12 cellular contexts compared by ENCODE assay signal in the genomic region with DNA sequence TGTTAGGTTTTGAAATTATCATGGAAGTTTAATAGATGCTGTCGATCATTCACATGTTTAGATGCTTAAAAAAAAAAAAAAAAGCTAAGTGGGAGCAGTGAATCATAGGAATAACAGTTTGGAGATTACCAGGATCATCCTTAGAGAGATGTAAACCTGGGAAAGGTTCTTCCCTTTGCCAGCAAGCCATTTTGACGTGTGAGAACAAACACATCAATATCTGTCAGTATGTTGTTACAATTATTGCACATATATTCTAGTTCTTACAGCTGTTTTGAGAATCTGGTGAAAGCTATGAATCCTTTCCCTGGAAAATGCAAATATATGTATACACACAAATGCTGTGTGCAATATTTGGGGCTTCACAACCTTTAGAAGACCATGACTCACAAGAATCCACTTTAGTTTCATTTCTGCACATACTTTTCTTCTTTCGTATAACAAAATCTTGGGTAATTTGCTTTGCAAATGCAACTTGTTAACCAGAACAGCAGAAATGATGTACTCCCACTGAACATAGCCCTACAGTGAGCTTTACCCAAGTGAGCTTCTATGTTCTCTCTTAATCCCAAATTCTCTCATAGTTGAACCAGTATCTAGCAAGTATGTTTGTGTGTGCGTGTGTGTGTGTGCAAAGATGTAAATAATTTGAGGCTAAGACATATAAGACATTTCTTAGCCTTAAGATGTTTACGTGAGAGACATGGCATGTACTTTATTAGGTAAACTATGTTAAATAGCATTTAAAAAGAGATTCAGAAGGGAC. TPM values are rescaled to one million over a fixed set of nuclear protein-coding genes. Genes with fewer than 3 reads are reported as not detected.
DNase-seq lines count a peak whose midpoint lies in the region; ATAC-seq and TF ChIP-seq lines count a peak whose summit lies in the region.
"Had no signal": no experiment of that assay in that cellular context is flagged by ENCODE, and none has a peak within 500 bp of the region (broad histone marks: within the 10 kb centered on the region; RNA-seq: fewer than 3 reads in every experiment).

No MANE protein-coding gene starts in this region.

- H3K4me1 ChIP-seq in esophagus muscularis mucosa, result peaks cover 0 to 27% (median 11%) of the 10 kb centered on the region in 4 donors

- TF ChIP-seq EP300 in esophagus muscularis mucosa (IDR thresholded peaks at IDR 0.05), result no peak

- TF ChIP-seq CTCF in GM06990 (IDR thresholded peaks at IDR 0.05; ENCODE audit: insufficient read depth, low read length, poor library complexity, severe bottlenecking), result no peak
- no peak for TF ChIP-seq CTCF in WTC11 (IDR thresholded peaks at IDR 0.05)
- no peak for TF ChIP-seq CTCF in esophagus muscularis mucosa (IDR thresholded peaks at IDR 0.05)

- ATAC-seq in GM21390 (IDR thresholded peaks at IDR 0.05; ENCODE audit: unreplicated experiment) (peak; percentile 61), WTC11 (no peak), GM21360 (IDR thresholded peaks at IDR 0.05; ENCODE audit: unreplicated experiment) (no peak)
- no peak for ATAC-seq in activated CD8-positive, alpha-beta memory T cell treated with anti-CD3 and anti-CD28 coated beads, Interleukin-2, amount 10 ng/mL, durations not matched to agents 7 days and 5 days

- TF ChIP-seq POLR2A in esophagus muscularis mucosa (IDR thresholded peaks at IDR 0.05; ENCODE audit: low read depth), result no peak

- H3K9me3 Mint-ChIP-seq in WTC11, result no peaks in the 10 kb centered on the region
- H3K9me3 Mint-ChIP-seq in activated CD8-positive, alpha-beta memory T cell treated with anti-CD3 and anti-CD28 coated beads, Interleukin-2, amount 10 ng/mL, durations not matched to agents 7 days and 5 days (ENCODE audit: low read depth), result no peaks in the 10 kb centered on the region

- DNase-seq in GM06990 (ENCODE audit: extremely low read depth, insufficient read length) (peak; percentile 37), M059J (ENCODE audit: low read depth) (peak; percentile 40), glomerular visceral epithelial cell (ENCODE audit: extremely low spot score) (peak; percentile 22), WTC11 (ENCODE audit: low spot score) (no peak), esophagus muscularis mucosa (ENCODE audit: extremely low spot score) (no peak)
- no peak for DNase-seq in activated CD8-positive, alpha-beta memory T cell treated with anti-CD3 and anti-CD28 coated beads, Interleukin-2, amount 10 ng/mL, durations not matched to agents 7 days and 5 days
- DNase-seq: effector CD4-positive, alpha-beta T cell; H7; RPMI8226; substantia nigra had no signal

- CTCF ChIA-PET in WTC11 (lab: Charles Lee), result no interaction called here
- CTCF ChIA-PET in activated CD8-positive, alpha-beta memory T cell treated with anti-CD3 and anti-CD28 coated beads, Interleukin-2, amount 10 ng/mL, durations not matched to agents 7 days and 5 days (lab: Charles Lee), result no interaction called here

- intact Hi-C loops in esophagus muscularis mucosa (cut with DNase I), result no loop called here

- H3K27me3 ChIP-seq in GM06990 (replicated peaks; ENCODE audit: control insufficient read depth, insufficient read depth, low read length) (no peaks in the 10 kb centered on the region), esophagus muscularis mucosa (no peaks in the 10 kb centered on the region)

- peak overlapping the region in 1 of 4 donors; percentile 22 for H3K27ac ChIP-seq in esophagus muscularis mucosa (replicated peaks in 1 of 4)

- H3K4me1 Mint-ChIP-seq in WTC11, result peaks cover 4% of the 10 kb centered on the region
- peaks cover 21% of the 10 kb centered on the region for H3K4me1 Mint-ChIP-seq in activated CD8-positive, alpha-beta memory T cell treated with anti-CD3 and anti-CD28 coated beads, Interleukin-2, amount 10 ng/mL, durations not matched to agents 7 days and 5 days

- H3K27me3 Mint-ChIP-seq in WTC11 (ENCODE audit: low read depth), result no peaks in the 10 kb centered on the region
- no peaks in the 10 kb centered on the region for H3K27me3 Mint-ChIP-seq in activated CD8-positive, alpha-beta memory T cell treated with anti-CD3 and anti-CD28 coated beads, Interleukin-2, amount 10 ng/mL, durations not matched to agents 7 days and 5 days

- H3K36me3 ChIP-seq in GM06990 (ENCODE audit: control insufficient read depth, insufficient read depth, low read length) (peaks cover 16% of the 10 kb centered on the region), esophagus muscularis mucosa (peaks cover 47 to 60% (median 55%) of the 10 kb centered on the region in 4 donors)

- peaks cover 44% of the 10 kb centered on the region for H3K36me3 Mint-ChIP-seq in WTC11
- H3K36me3 Mint-ChIP-seq in activated CD8-positive, alpha-beta memory T cell treated with anti-CD3 and anti-CD28 coated beads, Interleukin-2, amount 10 ng/mL, durations not matched to agents 7 days and 5 days, result peaks cover 54% of the 10 kb centered on the region

- H3K27ac Mint-ChIP-seq in WTC11, result no peak overlapping the region
- H3K27ac Mint-ChIP-seq in activated CD8-positive, alpha-beta memory T cell treated with anti-CD3 and anti-CD28 coated beads, Interleukin-2, amount 10 ng/mL, durations not matched to agents 7 days and 5 days, result no peak overlapping the region

- POLR2A ChIA-PET in WTC11 (lab: Charles Lee), result interaction anchor here (0.6 kb wide), 1 partner anchor 37 kb away, joined by 4 read pairs; no protein-coding TSS in a partner anchor

- H3K4me3 ChIP-seq in GM06990 (replicated peaks; ENCODE audit: low read depth, low read length), result no peak overlapping the region
- no peak overlapping the region for H3K4me3 ChIP-seq in esophagus muscularis mucosa

- 63% methylated on average over 5 of the region's 5 CpGs for WGBS in esophagus muscularis mucosa

- no peaks in the 10 kb centered on the region for H3K9me3 ChIP-seq in esophagus muscularis mucosa

- H3K4me3 Mint-ChIP-seq in WTC11, result no peak overlapping the region
- H3K4me3 Mint-ChIP-seq in activated CD8-positive, alpha-beta memory T cell treated with anti-CD3 and anti-CD28 coated beads, Interleukin-2, amount 10 ng/mL, durations not matched to agents 7 days and 5 days, result no peak overlapping the region

TF ChIP-seq in WTC11, 78 proteins besides CTCF, POLR2A, EP300 and RAD21 (continues in another document):
- no peak for TF ChIP-seq SMAD3 (CRISPR knock-in tag; IDR thresholded peaks at IDR 0.05; ENCODE audit: borderline replicate concordance)
- TF ChIP-seq EMX1 (CRISPR knock-in tag; IDR thresholded peaks at IDR 0.05), result no peak
- TF ChIP-seq, protein P1, sequence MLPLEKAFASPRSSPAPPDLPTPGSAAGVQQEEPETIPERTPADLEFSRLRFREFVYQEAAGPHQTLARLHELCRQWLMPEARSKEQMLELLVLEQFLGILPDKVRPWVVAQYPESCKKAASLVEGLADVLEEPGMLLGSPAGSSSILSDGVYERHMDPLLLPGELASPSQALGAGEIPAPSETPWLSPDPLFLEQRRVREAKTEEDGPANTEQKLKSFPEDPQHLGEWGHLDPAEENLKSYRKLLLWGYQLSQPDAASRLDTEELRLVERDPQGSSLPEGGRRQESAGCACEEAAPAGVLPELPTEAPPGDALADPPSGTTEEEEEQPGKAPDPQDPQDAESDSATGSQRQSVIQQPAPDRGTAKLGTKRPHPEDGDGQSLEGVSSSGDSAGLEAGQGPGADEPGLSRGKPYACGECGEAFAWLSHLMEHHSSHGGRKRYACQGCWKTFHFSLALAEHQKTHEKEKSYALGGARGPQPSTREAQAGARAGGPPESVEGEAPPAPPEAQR (CRISPR knock-in tag; IDR thresholded peaks at IDR 0.05), result no peak
- TF ChIP-seq, protein P2, sequence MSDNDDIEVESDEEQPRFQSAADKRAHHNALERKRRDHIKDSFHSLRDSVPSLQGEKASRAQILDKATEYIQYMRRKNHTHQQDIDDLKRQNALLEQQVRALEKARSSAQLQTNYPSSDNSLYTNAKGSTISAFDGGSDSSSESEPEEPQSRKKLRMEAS (CRISPR knock-in tag; IDR thresholded peaks at IDR 0.05), result no peak
- TF ChIP-seq, protein P3, sequence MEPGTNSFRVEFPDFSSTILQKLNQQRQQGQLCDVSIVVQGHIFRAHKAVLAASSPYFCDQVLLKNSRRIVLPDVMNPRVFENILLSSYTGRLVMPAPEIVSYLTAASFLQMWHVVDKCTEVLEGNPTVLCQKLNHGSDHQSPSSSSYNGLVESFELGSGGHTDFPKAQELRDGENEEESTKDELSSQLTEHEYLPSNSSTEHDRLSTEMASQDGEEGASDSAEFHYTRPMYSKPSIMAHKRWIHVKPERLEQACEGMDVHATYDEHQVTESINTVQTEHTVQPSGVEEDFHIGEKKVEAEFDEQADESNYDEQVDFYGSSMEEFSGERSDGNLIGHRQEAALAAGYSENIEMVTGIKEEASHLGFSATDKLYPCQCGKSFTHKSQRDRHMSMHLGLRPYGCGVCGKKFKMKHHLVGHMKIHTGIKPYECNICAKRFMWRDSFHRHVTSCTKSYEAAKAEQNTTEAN (CRISPR knock-in tag; IDR thresholded peaks at IDR 0.05), result no peak
- no peak for TF ChIP-seq KAT7 (CRISPR knock-in tag; IDR thresholded peaks at IDR 0.05; ENCODE audit: borderline replicate concordance)
- TF ChIP-seq, protein P4, sequence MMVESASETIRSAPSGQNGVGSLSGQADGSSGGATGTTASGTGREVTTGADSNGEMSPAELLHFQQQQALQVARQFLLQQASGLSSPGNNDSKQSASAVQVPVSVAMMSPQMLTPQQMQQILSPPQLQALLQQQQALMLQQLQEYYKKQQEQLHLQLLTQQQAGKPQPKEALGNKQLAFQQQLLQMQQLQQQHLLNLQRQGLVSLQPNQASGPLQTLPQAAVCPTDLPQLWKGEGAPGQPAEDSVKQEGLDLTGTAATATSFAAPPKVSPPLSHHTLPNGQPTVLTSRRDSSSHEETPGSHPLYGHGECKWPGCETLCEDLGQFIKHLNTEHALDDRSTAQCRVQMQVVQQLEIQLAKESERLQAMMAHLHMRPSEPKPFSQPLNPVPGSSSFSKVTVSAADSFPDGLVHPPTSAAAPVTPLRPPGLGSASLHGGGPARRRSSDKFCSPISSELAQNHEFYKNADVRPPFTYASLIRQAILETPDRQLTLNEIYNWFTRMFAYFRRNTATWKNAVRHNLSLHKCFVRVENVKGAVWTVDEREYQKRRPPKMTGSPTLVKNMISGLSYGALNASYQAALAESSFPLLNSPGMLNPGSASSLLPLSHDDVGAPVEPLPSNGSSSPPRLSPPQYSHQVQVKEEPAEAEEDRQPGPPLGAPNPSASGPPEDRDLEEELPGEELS (CRISPR knock-in tag; IDR thresholded peaks at IDR 0.05), result no peak
- no peak for TF ChIP-seq JUN (CRISPR knock-in tag; IDR thresholded peaks at IDR 0.05)
- TF ChIP-seq, protein P5, sequence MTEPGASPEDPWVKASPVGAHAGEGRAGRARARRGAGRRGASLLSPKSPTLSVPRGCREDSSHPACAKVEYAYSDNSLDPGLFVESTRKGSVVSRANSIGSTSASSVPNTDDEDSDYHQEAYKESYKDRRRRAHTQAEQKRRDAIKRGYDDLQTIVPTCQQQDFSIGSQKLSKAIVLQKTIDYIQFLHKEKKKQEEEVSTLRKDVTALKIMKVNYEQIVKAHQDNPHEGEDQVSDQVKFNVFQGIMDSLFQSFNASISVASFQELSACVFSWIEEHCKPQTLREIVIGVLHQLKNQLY (CRISPR knock-in tag; IDR thresholded peaks at IDR 0.05), result no peak

RNA-seq across cellular contexts. Expression of a gene that starts 12.1 kb away (rescaled TPM):
- 5.4 and 9.6 TPM in 2 replicates for total RNA-seq in M059J (2014; rRNA removed; shearing (Covaris generic))
- total RNA-seq in WTC11 (2021) (15.1 to 17.9 TPM (median 16.9 TPM) in 3 replicates), esophagus muscularis mucosa (100 to 1,000 TPM in 1 of 4 donors, 10 to 100 TPM in 3; 49.8 to 103 (median 95.4) TPM)
- total RNA-seq in activated CD8-positive, alpha-beta memory T cell treated with anti-CD3 and anti-CD28 coated beads, Interleukin-2, amount 10 ng/mL, durations not matched to agents 7 days and 5 days, result 10 to 100 TPM; 51.3 to 65.1 TPM

Comparison
In these comparisons a context has a peak if more than half of its experiments do, and no peak if none do; other contexts are left out.
1. DNase-seq: peak in GM06990 (single experiment), M059J (single experiment) and glomerular visceral epithelial cell (single experiment); none in WTC11 (single experiment), esophagus muscularis mucosa (single experiment) and activated CD8-positive, alpha-beta memory T cell treated with anti-CD3 and anti-CD28 coated beads, Interleukin-2, amount 10 ng/mL, durations not matched to agents 7 days and 5 days (single experiment).